ENCODE assay signal across 33 cellular contexts in the genomic region with DNA sequence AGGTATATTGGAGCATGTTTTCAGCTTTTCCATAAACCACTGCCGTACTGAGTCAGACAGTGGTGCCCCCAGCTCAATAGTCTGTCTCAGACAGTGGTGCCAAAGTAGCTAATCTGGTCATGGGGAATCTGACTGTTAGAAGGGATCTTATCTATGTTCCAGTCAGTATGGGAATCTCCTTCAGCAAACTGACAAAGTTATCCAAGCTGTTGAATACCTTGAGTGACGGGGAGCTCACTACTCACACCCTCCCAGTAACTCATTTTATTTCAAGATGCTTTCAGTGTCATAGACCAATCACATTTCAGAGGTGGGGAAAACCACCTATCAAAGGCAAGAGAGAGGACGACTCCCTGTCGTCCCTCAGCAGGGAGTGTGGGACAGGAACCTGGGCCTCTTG.
"Had no signal": no experiment of that assay in that cellular context is flagged by ENCODE, and none has a peak within 500 bp of the region (broad histone marks: within the 10 kb centered on the region; RNA-seq: fewer than 3 reads in every experiment).

No MANE protein-coding gene starts in this region.

- DNase-seq: heart right ventricle; hippocampal formation; immature natural killer cell; kidney; left colon; left lung; lower lobe of right lung; mammary epithelial cell; mesenchymal stem cell; naive thymus-derived CD8-positive, alpha-beta T cell; occipital lobe; pancreas; retina; right cardiac atrium; stimulated activated CD4-positive, alpha-beta T cell treated with anti-CD3 and anti-CD28 coated beads, Interleukin-12 subunit alpha, Interleukin-12 subunit beta, amount 100 ng/mL, for 4 hours; stimulated activated CD4-positive, alpha-beta T cell treated with anti-CD3 and anti-CD28 coated beads, Interleukin-15, amount 100 ng/mL, for 24 hours; stimulated activated CD4-positive, alpha-beta T cell treated with anti-CD3 and anti-CD28 coated beads, Interleukin-2, amount 100 ng/mL, for 24 hours; stimulated activated CD4-positive, alpha-beta T cell treated with anti-CD3 and anti-CD28 coated beads, Interleukin-4, amount 100 ng/mL, for 1 hour; stimulated activated naive CD4-positive, alpha-beta T cell; trophoblast cell; upper lobe of right lung had no signal

- H3K9me3 ChIP-seq: heart right ventricle, left lung, lower lobe of right lung, neutrophil, pancreas, prostate gland, suprapubic skin, thoracic aorta, tibial artery, upper lobe of right lung had no signal

- H3K27me3 ChIP-seq: heart right ventricle, left lung, pancreas, suprapubic skin, tibial artery, upper lobe of right lung had no signal

- H3K27ac Mint-ChIP-seq: stimulated activated naive CD8-positive, alpha-beta T cell treated with anti-CD3 and anti-CD28 coated beads, Interleukin-15, Interleukin-2, amounts not matched to agents 100 ng/mL and 50 ng/mL, for 24 hours had no signal

- H3K4me3 ChIP-seq: heart right ventricle, left lung, lower lobe of right lung, pancreas, prostate gland, skin epidermis, suprapubic skin, thoracic aorta, tibial artery, upper lobe of right lung had no signal

- H3K27me3 Mint-ChIP-seq: naive thymus-derived CD8-positive, alpha-beta T cell; stimulated activated naive CD8-positive, alpha-beta T cell treated with anti-CD3 and anti-CD28 coated beads, Interleukin-15, Interleukin-2, amounts not matched to agents 100 ng/mL and 50 ng/mL, for 24 hours had no signal

- H3K4me1 ChIP-seq: heart right ventricle, pancreas, prostate gland, tibial artery had no signal

- FAIRE-seq: islet of Langerhans, kidney, pancreas, urothelium cell line had no signal

- H3K9me3 Mint-ChIP-seq: immature natural killer cell; naive thymus-derived CD8-positive, alpha-beta T cell; nephron; neural crest cell; stimulated activated naive CD8-positive, alpha-beta T cell treated with anti-CD3 and anti-CD28 coated beads, Interleukin-15, Interleukin-2, amounts not matched to agents 100 ng/mL and 50 ng/mL, for 24 hours had no signal

- H3K36me3 ChIP-seq: neutrophil, prostate gland had no signal

- H3K27ac ChIP-seq: heart right ventricle, left lung, lower lobe of right lung, neutrophil, pancreas, prostate gland, skin epidermis, suprapubic skin, thoracic aorta, tibial artery, upper lobe of right lung had no signal

- H3K4me1 Mint-ChIP-seq: immature natural killer cell, neural crest cell had no signal

- H3K4me3 Mint-ChIP-seq: immature natural killer cell; naive thymus-derived CD8-positive, alpha-beta T cell; nephron; neural crest cell; stimulated activated naive CD8-positive, alpha-beta T cell treated with anti-CD3 and anti-CD28 coated beads, Interleukin-15, Interleukin-2, amounts not matched to agents 100 ng/mL and 50 ng/mL, for 24 hours had no signal

- ATAC-seq: heart right ventricle; left colon; left lung; lower lobe of right lung; naive thymus-derived CD8-positive, alpha-beta T cell; pancreas; right cardiac atrium; sciatic nerve; upper lobe of right lung had no signal
